ENCODE assay signal across 20 cellular contexts in the genomic region with DNA sequence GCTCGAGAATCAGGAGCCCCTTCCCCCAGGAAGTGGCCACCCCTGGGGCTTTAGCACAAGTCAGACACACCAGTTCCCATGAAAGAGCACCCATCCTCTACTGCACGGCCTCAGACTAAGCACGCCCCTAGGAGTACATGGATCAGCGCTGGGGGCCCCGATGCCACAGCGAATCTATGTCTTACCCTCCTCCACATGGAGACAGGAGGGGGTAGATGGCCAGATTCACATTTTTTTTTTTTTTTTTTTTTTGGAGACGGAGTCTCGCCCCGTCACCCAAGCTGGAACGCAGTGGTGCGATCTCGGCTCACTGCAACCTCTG.
"Had no signal": no experiment of that assay in that cellular context is flagged by ENCODE, and none has a peak within 500 bp of the region (broad histone marks: within the 10 kb centered on the region; RNA-seq: fewer than 3 reads in every experiment).

No MANE protein-coding gene starts in this region.

- H3K27me3 Mint-ChIP-seq: activated B cell treated with CpG ODN at 0.5 μM for 24 hours; activated CD4-positive, alpha-beta memory T cell treated with anti-CD3 and anti-CD28 coated beads, Interleukin-2, amount 10 ng/mL, durations not matched to agents 7 days and 5 days; activated CD4-positive, alpha-beta T cell treated with anti-CD3 and anti-CD28 coated beads, Interleukin-2, amount 10 ng/mL, durations not matched to agents 7 days and 5 days; activated naive CD4-positive, alpha-beta T cell treated with anti-CD3 and anti-CD28 coated beads, Interleukin-2, amount 50 U/mL, for 24 hours; T-helper 17 cell had no signal

- H3K4me1 Mint-ChIP-seq: activated naive CD4-positive, alpha-beta T cell treated with anti-CD3 and anti-CD28 coated beads, Interleukin-2, amount 50 U/mL, for 24 hours had no signal

- H3K36me3 Mint-ChIP-seq: activated naive CD4-positive, alpha-beta T cell treated with anti-CD3 and anti-CD28 coated beads, Interleukin-2, amount 50 U/mL, for 24 hours had no signal

- H3K9me3 Mint-ChIP-seq: activated B cell treated with CpG ODN at 0.5 μM for 24 hours; activated CD4-positive, alpha-beta memory T cell treated with anti-CD3 and anti-CD28 coated beads, Interleukin-2, amount 10 ng/mL, durations not matched to agents 7 days and 5 days; activated CD4-positive, alpha-beta T cell treated with anti-CD3 and anti-CD28 coated beads, Interleukin-2, amount 10 ng/mL, durations not matched to agents 7 days and 5 days; activated naive CD4-positive, alpha-beta T cell treated with anti-CD3 and anti-CD28 coated beads, Interleukin-2, amount 50 U/mL, for 24 hours had no signal

- H3K4me3 Mint-ChIP-seq: activated B cell treated with CpG ODN at 0.5 μM for 24 hours; activated CD4-positive, alpha-beta memory T cell treated with anti-CD3 and anti-CD28 coated beads, Interleukin-2, amount 10 ng/mL, durations not matched to agents 7 days and 5 days; activated CD4-positive, alpha-beta T cell treated with anti-CD3 and anti-CD28 coated beads, Interleukin-2, amount 10 ng/mL, durations not matched to agents 7 days and 5 days; activated naive CD4-positive, alpha-beta T cell treated with anti-CD3 and anti-CD28 coated beads, Interleukin-2, amount 50 U/mL, for 24 hours; T-helper 17 cell had no signal

- H3K27ac Mint-ChIP-seq: activated B cell treated with CpG ODN at 0.5 μM for 24 hours; activated CD4-positive, alpha-beta memory T cell treated with anti-CD3 and anti-CD28 coated beads, Interleukin-2, amount 10 ng/mL, durations not matched to agents 7 days and 5 days; activated CD4-positive, alpha-beta T cell treated with anti-CD3 and anti-CD28 coated beads, Interleukin-2, amount 10 ng/mL, durations not matched to agents 7 days and 5 days; activated naive CD4-positive, alpha-beta T cell treated with anti-CD3 and anti-CD28 coated beads, Interleukin-2, amount 50 U/mL, for 24 hours; T-helper 17 cell had no signal

- DNase-seq: activated B cell treated with CpG ODN at 0.5 μM for 24 hours; activated CD4-positive, alpha-beta memory T cell treated with anti-CD3 and anti-CD28 coated beads, Interleukin-2, amount 10 ng/mL, durations not matched to agents 7 days and 5 days; activated CD4-positive, alpha-beta T cell treated with anti-CD3 and anti-CD28 coated beads for 1 hour; activated CD4-positive, alpha-beta T cell treated with anti-CD3 and anti-CD28 coated beads, Interleukin-2, amount 10 ng/mL, durations not matched to agents 7 days and 5 days; activated CD8-positive, alpha-beta memory T cell treated with anti-CD3 and anti-CD28 coated beads, Interleukin-2, amount 50 U/mL, for 4 hours; activated T-cell treated with anti-CD3 and anti-CD28 coated beads, Interleukin-2, amount 50 U/mL, for 1 hour; caudate nucleus; MM.1S; NCI-H1105; NCI-H1436; NCI-H1694 treated with DMSO at 0.1 percent for 48 hours; NCI-H2029 treated with DMSO at 0.1 percent for 48 hours; NCI-H510A treated with DMSO at 0.1 percent for 48 hours; NCI-H69; NK-92 treated with Interleukin-12 subunit alpha and Interleukin-12 subunit beta, amount 100 ng/mL, for 24 hours; PC-3; SHP77 treated with DMSO at 0.1 percent for 48 hours; T-helper 17 cell; T-helper 9 cell had no signal
